9 cellular contexts compared by ENCODE assay signal in genomic region chr1:239719642-239720258, GRCh38.
DNase-seq lines count a peak whose midpoint lies in the region; ATAC-seq and TF ChIP-seq lines count a peak whose summit lies in the region.
"Had no signal": no experiment of that assay in that cellular context is flagged by ENCODE, and none has a peak within 500 bp of the region (broad histone marks: within the 10 kb centered on the region; RNA-seq: fewer than 3 reads in every experiment).

No MANE protein-coding gene starts in this region.

- no peaks in the 10 kb centered on the region for H3F3A ChIP-seq in Loucy (ENCODE audit: low read depth)

- H3K79me2 ChIP-seq in Loucy (ENCODE audit: insufficient read depth, low read length) = no peaks in the 10 kb centered on the region

- H3K9me3 ChIP-seq in Loucy (ENCODE audit: insufficient read depth, low read depth, low read length) = no peaks in the 10 kb centered on the region
- no peaks in the 10 kb centered on the region for H3K9me3 ChIP-seq in duodenal mucosa (ENCODE audit: control insufficient read depth in 1 of 2, low read length in 2 of 2)

- no peaks in the 10 kb centered on the region for H4K20me1 ChIP-seq in Loucy (ENCODE audit: insufficient read depth, low read length, poor library complexity, severe bottlenecking)

- no peaks in the 10 kb centered on the region for H3K9me2 ChIP-seq in Loucy (replicated peaks; ENCODE audit: low read depth, low read length)

- H3K4me3 ChIP-seq in Loucy (ENCODE audit: low read length, poor library complexity, severe bottlenecking) (peak overlapping the region; percentile 59), duodenal mucosa (ENCODE audit: low read depth in 1 of 2, low read length in 2 of 2) (peak overlapping the region; percentile 13 to 44)

- ATAC-seq in left lobe of liver (no peak), GM21619 (IDR thresholded peaks at IDR 0.05; ENCODE audit: unreplicated experiment) (no peak), foreskin keratinocyte (no peak), HG03571 (IDR thresholded peaks at IDR 0.05; ENCODE audit: unreplicated experiment) (no peak)

- H3K27ac ChIP-seq in duodenal mucosa (ENCODE audit: low read depth, low read length) (no peak overlapping the region), foreskin keratinocyte (no peak overlapping the region)

- H3K9ac ChIP-seq in Loucy (ENCODE audit: low read depth, low read length, poor library complexity, severe bottlenecking) = peak overlapping the region; percentile 39
- H3K9ac ChIP-seq in duodenal mucosa (ENCODE audit: low read depth in 1 of 2, low read length in 2 of 2) = no peak overlapping the region

- H3K4me1 ChIP-seq in Loucy (ENCODE audit: insufficient read depth, low read length, poor library complexity, severe bottlenecking) (peaks cover 13% of the 10 kb centered on the region), duodenal mucosa (ENCODE audit: control insufficient read depth in 1 of 2, insufficient read depth in 2 of 2, low read length in 2 of 2) (peaks cover 2 to 14% of the 10 kb centered on the region in 2 donors), foreskin keratinocyte (no peaks in the 10 kb centered on the region)

- peak; percentile 31 for DNase-seq in activated CD4-positive, CD25-positive, alpha-beta regulatory T cell treated with anti-CD3 and anti-CD28 coated beads, Interleukin-2, amount 50 U/mL, for 72 hours
- DNase-seq in stimulated activated CD8-positive, alpha-beta memory T cell treated with anti-CD3 and anti-CD28 coated beads, Interleukin-4, amount 100 ng/mL, for 24 hours (ENCODE audit: low read depth) = peak; percentile 2
- DNase-seq in left lobe of liver (ENCODE audit: low spot score) (no peak), foreskin keratinocyte (no peak)
- DNase-seq: SW 1271 had no signal

- no peaks in the 10 kb centered on the region for H3K36me3 ChIP-seq in Loucy (ENCODE audit: insufficient read depth, low read length)
- no peaks in the 10 kb centered on the region for H3K36me3 ChIP-seq in duodenal mucosa (ENCODE audit: control insufficient read depth in 1 of 2, insufficient read depth in 2 of 2, low read length in 2 of 2)

- peak overlapping the region; percentile 75 for H3K4me2 ChIP-seq in Loucy (ENCODE audit: low read depth, low read length, poor library complexity, severe bottlenecking)

- TF ChIP-seq CTCF in Loucy (conservative IDR thresholded peaks at IDR 0.05; ENCODE audit: low read length) (no peak), foreskin keratinocyte (conservative IDR thresholded peaks at IDR 0.05) (no peak)

- H3K27me3 ChIP-seq in Loucy (ENCODE audit: insufficient read depth, low read length, poor library complexity, severe bottlenecking) = no peaks in the 10 kb centered on the region
- H3K27me3 ChIP-seq in duodenal mucosa (ENCODE audit: control insufficient read depth in 1 of 2, insufficient read depth in 2 of 2, low read length in 2 of 2) = no peaks in the 10 kb centered on the region
- no peaks in the 10 kb centered on the region for H3K27me3 ChIP-seq in foreskin keratinocyte

- H2AFZ ChIP-seq in Loucy (ENCODE audit: low read length) = no peak overlapping the region

Comparison
In these comparisons a context has a peak if more than half of its experiments do, and no peak if none do; other contexts are left out.
1. DNase-seq: peak in activated CD4-positive, CD25-positive, alpha-beta regulatory T cell treated with anti-CD3 and anti-CD28 coated beads, Interleukin-2, amount 50 U/mL, for 72 hours (single experiment) and stimulated activated CD8-positive, alpha-beta memory T cell treated with anti-CD3 and anti-CD28 coated beads, Interleukin-4, amount 100 ng/mL, for 24 hours (single experiment); none in left lobe of liver (single experiment) and foreskin keratinocyte (0 of 2).